Comparison of ENCODE assay signal across 24 cellular contexts in the genomic region with DNA sequence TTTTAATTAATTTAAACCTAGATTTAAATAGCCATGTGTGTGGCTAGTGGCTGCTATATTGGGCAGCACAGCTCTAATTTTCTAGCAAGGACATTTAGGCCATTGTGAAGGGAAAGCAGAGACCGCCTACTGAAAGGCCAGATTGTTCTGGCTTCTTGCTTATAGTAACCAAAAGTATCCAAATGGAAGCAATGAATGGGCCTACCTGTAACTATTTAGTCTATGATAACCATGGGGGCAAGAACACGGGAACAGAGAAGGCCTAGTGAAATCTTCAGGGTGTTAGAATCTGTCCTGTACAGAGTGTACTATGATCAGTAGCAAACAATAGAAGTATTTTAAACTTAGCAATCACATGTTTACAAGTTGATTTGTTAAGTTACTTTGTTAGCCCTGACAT.
"Had no signal": no experiment of that assay in that cellular context is flagged by ENCODE, and none has a peak within 500 bp of the region (broad histone marks: within the 10 kb centered on the region; RNA-seq: fewer than 3 reads in every experiment).

No MANE protein-coding gene starts in this region.

- H3K36me3 Mint-ChIP-seq: naive B cell had no signal

- H3K4me1 ChIP-seq: lower lobe of right lung, right lobe of liver, upper lobe of left lung had no signal

- H3K4me1 Mint-ChIP-seq: activated naive CD8-positive, alpha-beta T cell treated with anti-CD3 and anti-CD28 coated beads, Interleukin-2, amount 10 ng/mL, durations not matched to agents 7 days and 5 days; naive B cell; WTC11 had no signal

- H3K27ac ChIP-seq: lower lobe of right lung, right lobe of liver, skin epidermis, thoracic aorta, upper lobe of left lung had no signal

- ATAC-seq: left lobe of liver, lower lobe of right lung, right lobe of liver, WTC11 had no signal

- H3K9me3 ChIP-seq: lower lobe of right lung, right lobe of liver, thoracic aorta, upper lobe of left lung had no signal

- DNase-seq: activated CD4-positive, alpha-beta T cell treated with anti-CD3 and anti-CD28 coated beads, Interleukin-2, amount 50 U/mL, for 4 hours; activated CD8-positive, alpha-beta memory T cell treated with anti-CD3 and anti-CD28 coated beads for 24 hours; activated CD8-positive, alpha-beta memory T cell treated with anti-CD3 and anti-CD28 coated beads, Interleukin-2, amount 50 U/mL, for 48 hours; activated naive CD4-positive, alpha-beta T cell treated with anti-CD3 and anti-CD28 coated beads for 36 hours; activated naive CD8-positive, alpha-beta T cell treated with anti-CD3 and anti-CD28 coated beads, Interleukin-2, amount 10 ng/mL, durations not matched to agents 7 days and 5 days; activated T-cell treated with anti-CD3 and anti-CD28 coated beads, Interleukin-2, amount 50 U/mL, for 48 hours; effector CD4-positive, alpha-beta T cell; erythroblast; foreskin fibroblast; kidney; lower lobe of right lung; naive B cell; occipital lobe; posterior cingulate gyrus; right lobe of liver; stimulated activated CD4-positive, alpha-beta T cell treated with anti-CD3 and anti-CD28 coated beads, Interleukin-1b, Interleukin-23, amount 100 ng/mL, for 48 hours; T-helper 9 cell; upper lobe of left lung had no signal

- H3K9me3 Mint-ChIP-seq: activated naive CD4-positive, alpha-beta T cell treated with anti-CD3 and anti-CD28 coated beads for 36 hours; activated naive CD8-positive, alpha-beta T cell treated with anti-CD3 and anti-CD28 coated beads, Interleukin-2, amount 10 ng/mL, durations not matched to agents 7 days and 5 days; stimulated activated naive CD8-positive, alpha-beta T cell treated with anti-CD3 and anti-CD28 coated beads, Interleukin-15, Interleukin-2, amounts not matched to agents 100 ng/mL and 50 ng/mL, for 24 hours; WTC11 had no signal

- H3K27ac Mint-ChIP-seq: activated naive CD4-positive, alpha-beta T cell treated with anti-CD3 and anti-CD28 coated beads for 36 hours; activated naive CD8-positive, alpha-beta T cell treated with anti-CD3 and anti-CD28 coated beads, Interleukin-2, amount 10 ng/mL, durations not matched to agents 7 days and 5 days; naive B cell; WTC11 had no signal

- H3K36me3 ChIP-seq: lower lobe of right lung, right lobe of liver, thoracic aorta, upper lobe of left lung had no signal

- H3K4me3 ChIP-seq: lower lobe of right lung, right lobe of liver, skin epidermis, thoracic aorta, upper lobe of left lung had no signal

- H3K27me3 ChIP-seq: right lobe of liver, upper lobe of left lung had no signal

- H3K4me3 Mint-ChIP-seq: activated naive CD4-positive, alpha-beta T cell treated with anti-CD3 and anti-CD28 coated beads for 36 hours; activated naive CD8-positive, alpha-beta T cell treated with anti-CD3 and anti-CD28 coated beads, Interleukin-2, amount 10 ng/mL, durations not matched to agents 7 days and 5 days; naive B cell; neural crest cell; stimulated activated naive CD8-positive, alpha-beta T cell treated with anti-CD3 and anti-CD28 coated beads, Interleukin-15, Interleukin-2, amounts not matched to agents 100 ng/mL and 50 ng/mL, for 24 hours; WTC11 had no signal

- H3K27me3 Mint-ChIP-seq: activated naive CD8-positive, alpha-beta T cell treated with anti-CD3 and anti-CD28 coated beads, Interleukin-2, amount 10 ng/mL, durations not matched to agents 7 days and 5 days; naive B cell; stimulated activated naive CD8-positive, alpha-beta T cell treated with anti-CD3 and anti-CD28 coated beads, Interleukin-15, Interleukin-2, amounts not matched to agents 100 ng/mL and 50 ng/mL, for 24 hours had no signal
